1 cellular context compared by ENCODE assay signal in genomic region chr16:28528463-28528867, GRCh38.
A peak's percentile ranks its signal among the peaks of the same experiment; 100 is the strongest.
TF ChIP-seq lines count a peak whose summit lies in the region.

No MANE protein-coding gene starts in this region.

TF ChIP-seq in HepG2, 621 proteins besides CTCF, POLR2A, EP300 and RAD21 (continued from another document and continues in another):
- TF ChIP-seq NFAT5 (CRISPR knock-in tag; IDR thresholded peaks at IDR 0.05) (no peak), U2AF2 (IDR thresholded peaks at IDR 0.05; ENCODE audit: low read depth, low read length) (no peak), REL (CRISPR knock-in tag; conservative IDR thresholded peaks at IDR 0.05) (no peak), ZNF788 (CRISPR knock-in tag; IDR thresholded peaks at IDR 0.05; ENCODE audit: borderline replicate concordance) (peak; percentile 56; the same call in 1 of the 2 replicates), TRIM22 (IDR thresholded peaks at IDR 0.05) (no peak), KLF16 (CRISPR knock-in tag; IDR thresholded peaks at IDR 0.05) (no peak), FOSL2 (CRISPR knock-in tag; IDR thresholded peaks at IDR 0.05) (no peak), ZNF777 (CRISPR knock-in tag; IDR thresholded peaks at IDR 0.05) (no peak), ZNF607 (CRISPR knock-in tag; IDR thresholded peaks at IDR 0.05; ENCODE audit: borderline replicate concordance) (no peak), ZSCAN30 (CRISPR knock-in tag; IDR thresholded peaks at IDR 0.05) (no peak), IRF2 (CRISPR knock-in tag; IDR thresholded peaks at IDR 0.05) (no peak), AKAP8 (CRISPR knock-in tag; IDR thresholded peaks at IDR 0.05) (no peak), ZNF430 (CRISPR knock-in tag; IDR thresholded peaks at IDR 0.05) (no peak), ZNF292 (CRISPR knock-in tag; IDR thresholded peaks at IDR 0.05; ENCODE audit: borderline replicate concordance, low read depth) (peak; percentile 67), SOX6 (IDR thresholded peaks at IDR 0.05) (no peak), SOX6 (CRISPR knock-in tag; IDR thresholded peaks at IDR 0.05) (peak; percentile 77), KDM5B (CRISPR knock-in tag; IDR thresholded peaks at IDR 0.05; ENCODE audit: borderline replicate concordance) (no peak), ATF5 (CRISPR knock-in tag; IDR thresholded peaks at IDR 0.05; ENCODE audit: low read depth) (no peak), ZNF318 (CRISPR knock-in tag; IDR thresholded peaks at IDR 0.05) (no peak), FOXA1 (IDR thresholded peaks at IDR 0.05) (no peak), FOXA1 (CRISPR knock-in tag; IDR thresholded peaks at IDR 0.05) (peak; percentile 38; the same call in 1 of the 2 replicates), LRRFIP1 (CRISPR knock-in tag; conservative IDR thresholded peaks at IDR 0.05) (no peak), ZNF772 (CRISPR knock-in tag; IDR thresholded peaks at IDR 0.05) (no peak), ZNF253 (CRISPR knock-in tag; IDR thresholded peaks at IDR 0.05; ENCODE audit: borderline replicate concordance) (no peak), ZSCAN12 (CRISPR knock-in tag; IDR thresholded peaks at IDR 0.05) (no peak), HNF1A (IDR thresholded peaks at IDR 0.05; ENCODE audit: low read depth) (no peak), HNF1A (CRISPR knock-in tag; IDR thresholded peaks at IDR 0.05; ENCODE audit: borderline replicate concordance) (no peak), FOXJ3 (CRISPR knock-in tag; IDR thresholded peaks at IDR 0.05; ENCODE audit: borderline replicate concordance) (peak; percentile 71; the same call in 1 of the 2 replicates), ZNF792 (CRISPR knock-in tag; IDR thresholded peaks at IDR 0.05) (no peak), ZNF30 (CRISPR knock-in tag; IDR thresholded peaks at IDR 0.05) (no peak), MTA3 (CRISPR knock-in tag; IDR thresholded peaks at IDR 0.05) (no peak), ELF3 (CRISPR knock-in tag; IDR thresholded peaks at IDR 0.05) (no peak), ZEB1 (IDR thresholded peaks at IDR 0.05; ENCODE audit: insufficient replicate concordance, low read depth) (no peak), ZNF780A (CRISPR knock-in tag; IDR thresholded peaks at IDR 0.05) (no peak), ZNF709 (CRISPR knock-in tag; IDR thresholded peaks at IDR 0.05) (no peak), ZNF33B (CRISPR knock-in tag; IDR thresholded peaks at IDR 0.05) (no peak), HNRNPLL (IDR thresholded peaks at IDR 0.05; ENCODE audit: low read depth, low read length, poor library complexity, severe bottlenecking) (no peak), ZNF333 (CRISPR knock-in tag; IDR thresholded peaks at IDR 0.05; ENCODE audit: borderline replicate concordance) (no peak), SMYD3 (CRISPR knock-in tag; IDR thresholded peaks at IDR 0.05) (peak; percentile 79; the same call in 1 of the 2 replicates), ZBTB7B (CRISPR knock-in tag; IDR thresholded peaks at IDR 0.05) (no peak), PITX1 (CRISPR knock-in tag; IDR thresholded peaks at IDR 0.05) (no peak), EEA1 (CRISPR knock-in tag; IDR thresholded peaks at IDR 0.05; ENCODE audit: borderline replicate concordance) (no peak), ZNF776 (CRISPR knock-in tag; IDR thresholded peaks at IDR 0.05) (no peak), CBX2 (IDR thresholded peaks at IDR 0.05; ENCODE audit: low read depth, low read length) (no peak), CBX2 (CRISPR knock-in tag; IDR thresholded peaks at IDR 0.05; ENCODE audit: low read depth) (no peak), NAIF1 (CRISPR knock-in tag; IDR thresholded peaks at IDR 0.05; ENCODE audit: borderline replicate concordance) (no peak)
